In the genomic region with DNA sequence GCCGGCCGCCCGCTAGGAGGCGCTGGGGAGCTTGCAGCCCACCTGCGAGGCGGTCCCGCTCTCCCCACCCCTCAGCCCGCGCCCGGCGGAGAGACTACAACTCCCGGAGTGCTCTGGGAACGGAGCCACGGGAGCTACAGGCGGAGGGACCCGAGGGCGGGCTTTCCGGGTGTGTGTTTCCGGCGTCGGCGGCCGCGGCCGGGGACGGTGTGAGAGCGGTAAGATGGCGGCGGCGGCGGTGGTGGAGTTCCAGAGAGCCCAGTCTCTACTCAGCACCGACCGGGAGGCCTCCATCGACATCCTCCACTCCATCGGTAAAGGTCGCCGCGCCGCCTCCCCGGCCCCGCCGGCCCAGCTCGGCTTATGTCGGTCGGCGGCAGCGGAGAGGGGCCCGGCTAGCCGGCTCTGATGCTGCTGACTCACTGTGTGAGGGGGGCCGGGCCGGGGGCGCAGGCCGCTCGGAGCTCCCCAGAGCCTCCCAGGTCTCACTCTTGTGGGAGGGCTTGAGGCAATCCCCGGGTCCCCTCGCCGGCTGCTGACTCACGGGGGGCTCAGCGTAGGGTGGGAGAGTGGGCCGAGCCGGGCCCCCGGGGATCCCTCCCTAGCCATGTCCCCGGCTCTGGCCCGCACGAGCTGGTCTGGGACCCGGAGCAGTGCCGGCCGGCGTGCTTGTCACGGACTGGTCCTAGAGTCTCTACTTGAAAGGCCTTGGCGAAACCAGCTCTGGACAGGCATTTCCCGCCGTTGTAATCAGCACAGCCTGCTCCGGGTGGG, we compare ENCODE assay signal across 1 cellular context.
TF ChIP-seq lines count a peak whose summit lies in the region.

Gene PSMD11 (plus strand): TSS at position 210 of the 774 bp plus-strand sequence. CDS start 14 bp downstream, at position 224.

TF ChIP-seq in IMR-90, 13 proteins besides CTCF, POLR2A, EP300 and RAD21 (continued from another document):
- peak; percentile 30; the same call in 1 of the 2 replicates for TF ChIP-seq SMC3 (IDR thresholded peaks at IDR 0.05; ENCODE audit: low read depth, low read length)
- no peak for TF ChIP-seq BHLHE40 (IDR thresholded peaks at IDR 0.05; ENCODE audit: low read depth, low read length)
- TF ChIP-seq CHD1 (IDR thresholded peaks at IDR 0.05; ENCODE audit: low read depth, low read length): no peak
- TF ChIP-seq FOS (IDR thresholded peaks at IDR 0.05; ENCODE audit: low read depth, low read length): 0 out of 2 replicates have a peak, but pooled peaks have one; percentile 10
- peak; percentile 55; the same call in 1 of the 2 replicates for TF ChIP-seq NFE2L2 (IDR thresholded peaks at IDR 0.05; ENCODE audit: low read depth, low read length)
- TF ChIP-seq RCOR1 (IDR thresholded peaks at IDR 0.05; ENCODE audit: insufficient replicate concordance, low read length): no peak
- TF ChIP-seq RFX5 (IDR thresholded peaks at IDR 0.05; ENCODE audit: low read depth, low read length): no peak
- TF ChIP-seq ELK1 (IDR thresholded peaks at IDR 0.05; ENCODE audit: borderline replicate concordance, low read depth, low read length): no peak
- no peak for TF ChIP-seq CEBPB (IDR thresholded peaks at IDR 0.05; ENCODE audit: low read depth, low read length)
- TF ChIP-seq MAZ (IDR thresholded peaks at IDR 0.05; ENCODE audit: borderline replicate concordance, low read depth, low read length): peak; percentile 84
